In genomic region chr3:169493512-169494141, GRCh38 we compare ENCODE assay signal across 18 cellular contexts.
DNase-seq lines count a peak whose midpoint lies in the region; ATAC-seq and TF ChIP-seq lines count a peak whose summit lies in the region.
"Had no signal": no experiment of that assay in that cellular context is flagged by ENCODE, and none has a peak within 500 bp of the region (broad histone marks: within the 10 kb centered on the region; RNA-seq: fewer than 3 reads in every experiment).

No MANE protein-coding gene starts in this region.

- no peaks in the 10 kb centered on the region for H3K36me3 Mint-ChIP-seq in GM23338 (ENCODE audit: low read depth)
- H3K36me3 Mint-ChIP-seq: CD4-positive, alpha-beta memory T cell had no signal

- H3K4me2 ChIP-seq in OCI-LY3 (ENCODE audit: low read length) (no peak overlapping the region), GM23338 (no peak overlapping the region)
- H3K4me2 ChIP-seq: PC-9 had no signal

- H3K9me3 Mint-ChIP-seq in GM23338, result no peaks in the 10 kb centered on the region
- H3K9me3 Mint-ChIP-seq: CD4-positive, alpha-beta memory T cell had no signal

- no peaks in the 10 kb centered on the region for H3K9me3 ChIP-seq in OCI-LY3 (ENCODE audit: insufficient read depth, low read length)
- H3K9me3 ChIP-seq: SJCRH30 had no signal

- H3F3A ChIP-seq in GM23338 (replicated peaks; ENCODE audit: low read depth), result no peaks in the 10 kb centered on the region

- DNase-seq in NCI-H1417 (lab: John Stamatoyannopoulos, UW) (peak in 2 of 3 experiments; percentile 31 to 76), NCI-H1417 treated with DMSO at 0.1 percent for 48 hours (lab: John Stamatoyannopoulos, UW) (no peak), AML-193 (lab: John Stamatoyannopoulos, UW) (no peak), ureter (ENCODE audit: low spot score) (no peak), GM23338 (ENCODE audit: low spot score) (no peak)
- DNase-seq: CD4-positive, alpha-beta memory T cell; DMS79; GM23248; NCI-H1436 treated with DMSO at 0.1 percent for 48 hours; NCI-H2029 treated with DMSO at 0.1 percent for 48 hours; NCI-H510A treated with DMSO at 0.1 percent for 48 hours; PC-9; SJCRH30; T-helper 17 cell had no signal

- TF ChIP-seq CTCF in OCI-LY3 (IDR thresholded peaks at IDR 0.05; ENCODE audit: low read depth, low read length) (no peak), GM23338 (conservative IDR thresholded peaks at IDR 0.05; ENCODE audit: low read depth in 2 of 2) (no peak)

- H3K4me3 ChIP-seq in OCI-LY3 (ENCODE audit: low read length), result no peak overlapping the region
- no peak overlapping the region for H3K4me3 ChIP-seq in GM23338
- H3K4me3 ChIP-seq: GM23248, PC-9, SJCRH30 had no signal

- H3K27me3 Mint-ChIP-seq in GM23338 (ENCODE audit: insufficient read depth, low read depth, poor library complexity), result no peaks in the 10 kb centered on the region
- H3K27me3 Mint-ChIP-seq: CD4-positive, alpha-beta memory T cell had no signal

- H3K36me3 ChIP-seq in OCI-LY3 (replicated peaks; ENCODE audit: low read depth, low read length) (no peaks in the 10 kb centered on the region), GM23338 (ENCODE audit: insufficient read depth) (no peaks in the 10 kb centered on the region)
- H3K36me3 ChIP-seq: SJCRH30 had no signal

- no peaks in the 10 kb centered on the region for H3K79me2 ChIP-seq in OCI-LY3 (ENCODE audit: low read length)
- H3K79me2 ChIP-seq in GM23338 (replicated peaks; ENCODE audit: insufficient read depth), result no peaks in the 10 kb centered on the region

- peak overlapping the region; percentile 80; the same call in 1 of the 2 replicates for H2AFZ ChIP-seq in OCI-LY3 (ENCODE audit: low read depth, low read length)
- no peak overlapping the region for H2AFZ ChIP-seq in GM23338
- H2AFZ ChIP-seq: GM23248, PC-9 had no signal

- H4K20me1 ChIP-seq in OCI-LY3 (ENCODE audit: insufficient read depth, low read length), result no peaks in the 10 kb centered on the region
- no peaks in the 10 kb centered on the region for H4K20me1 ChIP-seq in GM23338 (replicated peaks; ENCODE audit: insufficient read depth)

- H3K27ac ChIP-seq in OCI-LY3 (ENCODE audit: low read length) (no peak overlapping the region), GM23338 (ENCODE audit: low read depth) (no peak overlapping the region)
- H3K27ac ChIP-seq: 22Rv1, GM23248, PC-9, SJCRH30 had no signal

- H3K4me1 ChIP-seq in OCI-LY3 (ENCODE audit: low read length), result 0 out of 2 replicates have a peak, but pooled peaks cover 3% of the 10 kb centered on the region
- no peaks in the 10 kb centered on the region for H3K4me1 ChIP-seq in GM23338 (ENCODE audit: insufficient read depth)

- H3K9me2 ChIP-seq in GM23338 (ENCODE audit: insufficient read depth), result no peaks in the 10 kb centered on the region

- H3K4me1 Mint-ChIP-seq in GM23338, result peaks cover 4% of the 10 kb centered on the region; the same call in 2 of the 3 replicates
- H3K4me1 Mint-ChIP-seq: CD4-positive, alpha-beta memory T cell had no signal

- H3K9ac ChIP-seq in OCI-LY3 (ENCODE audit: low read length), result no peak overlapping the region
- H3K9ac ChIP-seq: GM23248 had no signal

- no peak overlapping the region for H3K4me3 Mint-ChIP-seq in GM23338
- H3K4me3 Mint-ChIP-seq: CD4-positive, alpha-beta memory T cell; T-helper 17 cell had no signal

- ATAC-seq in GM21576 (IDR thresholded peaks at IDR 0.05; ENCODE audit: unreplicated experiment) (peak; percentile 78), HG03280 (IDR thresholded peaks at IDR 0.05; ENCODE audit: unreplicated experiment) (peak; percentile 52), GM23338 (no peak)
- ATAC-seq: T-helper 17 cell had no signal

- no peaks in the 10 kb centered on the region for H3K27me3 ChIP-seq in OCI-LY3 (ENCODE audit: low read depth, low read length)
- no peaks in the 10 kb centered on the region for H3K27me3 ChIP-seq in GM23338 (ENCODE audit: insufficient read depth)
- H3K27me3 ChIP-seq: SJCRH30 had no signal

- H3K27ac Mint-ChIP-seq in GM23338, result no peak overlapping the region
- H3K27ac Mint-ChIP-seq: CD4-positive, alpha-beta memory T cell; T-helper 17 cell had no signal

TF ChIP-seq in GM23338, 12 proteins besides CTCF, POLR2A, EP300 and RAD21 (continues in another document):
- TF ChIP-seq NANOG (IDR thresholded peaks at IDR 0.05; ENCODE audit: borderline replicate concordance), result no peak
- no peak for TF ChIP-seq JUNB (IDR thresholded peaks at IDR 0.05; ENCODE audit: unreplicated experiment)
- TF ChIP-seq, protein P1, sequence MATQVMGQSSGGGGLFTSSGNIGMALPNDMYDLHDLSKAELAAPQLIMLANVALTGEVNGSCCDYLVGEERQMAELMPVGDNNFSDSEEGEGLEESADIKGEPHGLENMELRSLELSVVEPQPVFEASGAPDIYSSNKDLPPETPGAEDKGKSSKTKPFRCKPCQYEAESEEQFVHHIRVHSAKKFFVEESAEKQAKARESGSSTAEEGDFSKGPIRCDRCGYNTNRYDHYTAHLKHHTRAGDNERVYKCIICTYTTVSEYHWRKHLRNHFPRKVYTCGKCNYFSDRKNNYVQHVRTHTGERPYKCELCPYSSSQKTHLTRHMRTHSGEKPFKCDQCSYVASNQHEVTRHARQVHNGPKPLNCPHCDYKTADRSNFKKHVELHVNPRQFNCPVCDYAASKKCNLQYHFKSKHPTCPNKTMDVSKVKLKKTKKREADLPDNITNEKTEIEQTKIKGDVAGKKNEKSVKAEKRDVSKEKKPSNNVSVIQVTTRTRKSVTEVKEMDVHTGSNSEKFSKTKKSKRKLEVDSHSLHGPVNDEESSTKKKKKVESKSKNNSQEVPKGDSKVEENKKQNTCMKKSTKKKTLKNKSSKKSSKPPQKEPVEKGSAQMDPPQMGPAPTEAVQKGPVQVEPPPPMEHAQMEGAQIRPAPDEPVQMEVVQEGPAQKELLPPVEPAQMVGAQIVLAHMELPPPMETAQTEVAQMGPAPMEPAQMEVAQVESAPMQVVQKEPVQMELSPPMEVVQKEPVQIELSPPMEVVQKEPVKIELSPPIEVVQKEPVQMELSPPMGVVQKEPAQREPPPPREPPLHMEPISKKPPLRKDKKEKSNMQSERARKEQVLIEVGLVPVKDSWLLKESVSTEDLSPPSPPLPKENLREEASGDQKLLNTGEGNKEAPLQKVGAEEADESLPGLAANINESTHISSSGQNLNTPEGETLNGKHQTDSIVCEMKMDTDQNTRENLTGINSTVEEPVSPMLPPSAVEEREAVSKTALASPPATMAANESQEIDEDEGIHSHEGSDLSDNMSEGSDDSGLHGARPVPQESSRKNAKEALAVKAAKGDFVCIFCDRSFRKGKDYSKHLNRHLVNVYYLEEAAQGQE (IDR thresholded peaks at IDR 0.05; ENCODE audit: unreplicated experiment), result no peak
- no peak for TF ChIP-seq POLR2AphosphoS5 (IDR thresholded peaks at IDR 0.05; ENCODE audit: low read depth)
- TF ChIP-seq, protein P2, sequence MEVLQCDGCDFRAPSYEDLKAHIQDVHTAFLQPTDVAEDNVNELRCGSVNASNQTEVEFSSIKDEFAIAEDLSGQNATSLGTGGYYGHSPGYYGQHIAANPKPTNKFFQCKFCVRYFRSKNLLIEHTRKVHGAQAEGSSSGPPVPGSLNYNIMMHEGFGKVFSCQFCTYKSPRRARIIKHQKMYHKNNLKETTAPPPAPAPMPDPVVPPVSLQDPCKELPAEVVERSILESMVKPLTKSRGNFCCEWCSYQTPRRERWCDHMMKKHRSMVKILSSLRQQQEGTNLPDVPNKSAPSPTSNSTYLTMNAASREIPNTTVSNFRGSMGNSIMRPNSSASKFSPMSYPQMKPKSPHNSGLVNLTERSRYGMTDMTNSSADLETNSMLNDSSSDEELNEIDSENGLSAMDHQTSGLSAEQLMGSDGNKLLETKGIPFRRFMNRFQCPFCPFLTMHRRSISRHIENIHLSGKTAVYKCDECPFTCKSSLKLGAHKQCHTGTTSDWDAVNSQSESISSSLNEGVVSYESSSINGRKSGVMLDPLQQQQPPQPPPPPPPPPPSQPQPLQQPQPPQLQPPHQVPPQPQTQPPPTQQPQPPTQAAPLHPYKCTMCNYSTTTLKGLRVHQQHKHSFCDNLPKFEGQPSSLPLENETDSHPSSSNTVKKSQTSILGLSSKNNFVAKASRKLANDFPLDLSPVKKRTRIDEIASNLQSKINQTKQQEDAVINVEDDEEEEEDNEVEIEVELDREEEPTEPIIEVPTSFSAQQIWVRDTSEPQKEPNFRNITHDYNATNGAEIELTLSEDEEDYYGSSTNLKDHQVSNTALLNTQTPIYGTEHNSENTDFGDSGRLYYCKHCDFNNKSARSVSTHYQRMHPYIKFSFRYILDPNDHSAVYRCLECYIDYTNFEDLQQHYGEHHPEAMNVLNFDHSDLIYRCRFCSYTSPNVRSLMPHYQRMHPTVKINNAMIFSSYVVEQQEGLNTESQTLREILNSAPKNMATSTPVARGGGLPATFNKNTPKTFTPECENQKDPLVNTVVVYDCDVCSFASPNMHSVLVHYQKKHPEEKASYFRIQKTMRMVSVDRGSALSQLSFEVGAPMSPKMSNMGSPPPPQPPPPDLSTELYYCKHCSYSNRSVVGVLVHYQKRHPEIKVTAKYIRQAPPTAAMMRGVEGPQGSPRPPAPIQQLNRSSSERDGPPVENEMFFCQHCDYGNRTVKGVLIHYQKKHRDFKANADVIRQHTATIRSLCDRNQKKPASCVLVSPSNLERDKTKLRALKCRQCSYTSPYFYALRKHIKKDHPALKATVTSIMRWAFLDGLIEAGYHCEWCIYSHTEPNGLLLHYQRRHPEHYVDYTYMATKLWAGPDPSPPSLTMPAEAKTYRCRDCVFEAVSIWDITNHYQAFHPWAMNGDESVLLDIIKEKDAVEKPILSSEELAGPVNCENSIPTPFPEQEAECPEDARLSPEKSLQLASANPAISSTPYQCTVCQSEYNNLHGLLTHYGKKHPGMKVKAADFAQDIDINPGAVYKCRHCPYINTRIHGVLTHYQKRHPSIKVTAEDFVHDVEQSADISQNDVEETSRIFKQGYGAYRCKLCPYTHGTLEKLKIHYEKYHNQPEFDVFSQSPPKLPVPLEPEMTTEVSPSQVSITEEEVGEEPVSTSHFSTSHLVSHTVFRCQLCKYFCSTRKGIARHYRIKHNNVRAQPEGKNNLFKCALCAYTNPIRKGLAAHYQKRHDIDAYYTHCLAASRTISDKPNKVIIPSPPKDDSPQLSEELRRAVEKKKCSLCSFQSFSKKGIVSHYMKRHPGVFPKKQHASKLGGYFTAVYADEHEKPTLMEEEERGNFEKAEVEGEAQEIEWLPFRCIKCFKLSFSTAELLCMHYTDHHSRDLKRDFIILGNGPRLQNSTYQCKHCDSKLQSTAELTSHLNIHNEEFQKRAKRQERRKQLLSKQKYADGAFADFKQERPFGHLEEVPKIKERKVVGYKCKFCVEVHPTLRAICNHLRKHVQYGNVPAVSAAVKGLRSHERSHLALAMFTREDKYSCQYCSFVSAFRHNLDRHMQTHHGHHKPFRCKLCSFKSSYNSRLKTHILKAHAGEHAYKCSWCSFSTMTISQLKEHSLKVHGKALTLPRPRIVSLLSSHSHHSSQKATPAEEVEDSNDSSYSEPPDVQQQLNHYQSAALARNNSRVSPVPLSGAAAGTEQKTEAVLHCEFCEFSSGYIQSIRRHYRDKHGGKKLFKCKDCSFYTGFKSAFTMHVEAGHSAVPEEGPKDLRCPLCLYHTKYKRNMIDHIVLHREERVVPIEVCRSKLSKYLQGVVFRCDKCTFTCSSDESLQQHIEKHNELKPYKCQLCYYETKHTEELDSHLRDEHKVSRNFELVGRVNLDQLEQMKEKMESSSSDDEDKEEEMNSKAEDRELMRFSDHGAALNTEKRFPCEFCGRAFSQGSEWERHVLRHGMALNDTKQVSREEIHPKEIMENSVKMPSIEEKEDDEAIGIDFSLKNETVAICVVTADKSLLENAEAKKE (CRISPR knock-in tag; IDR thresholded peaks at IDR 0.05), result no peak

Comparison
In these comparisons a context has a peak if more than half of its experiments do, and no peak if none do; other contexts are left out.
1. DNase-seq: peak in NCI-H1417 (2 of 3); none in NCI-H1417 treated with DMSO at 0.1 percent for 48 hours (single experiment), AML-193 (0 of 2), ureter (single experiment) and GM23338 (single experiment).